In the genomic region with DNA sequence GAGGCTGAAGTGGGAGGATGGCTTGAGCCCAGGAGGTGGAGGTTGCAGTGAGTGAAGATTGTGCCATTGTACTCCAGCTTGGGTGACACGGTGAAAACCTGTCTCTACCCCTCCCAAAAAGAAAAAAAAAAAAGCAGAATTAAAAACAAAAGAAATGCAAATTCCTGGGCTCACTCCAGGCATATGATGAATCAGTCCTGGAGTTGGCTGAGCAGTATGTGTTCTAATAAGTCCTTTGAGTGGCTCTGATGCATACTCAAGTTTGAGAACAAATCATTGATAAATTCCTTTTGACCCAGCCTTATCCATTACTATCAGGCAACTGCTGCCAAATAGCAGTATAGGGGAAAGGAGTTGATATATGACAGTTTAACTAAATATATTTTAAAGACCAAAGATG, we compare ENCODE assay signal across 1 cellular context.
TF ChIP-seq lines count a peak whose summit lies in the region.

No MANE protein-coding gene starts in this region.

TF ChIP-seq in SK-N-SH treated with all-trans-retinoic acid at 6 μM for 48 hours, 23 proteins besides CTCF, POLR2A, EP300 and RAD21 (continued from another document):
- TF ChIP-seq ZC3H10 (CRISPR knock-in tag; IDR thresholded peaks at IDR 0.05), result no peak
- no peak for TF ChIP-seq BACH2 (CRISPR knock-in tag; IDR thresholded peaks at IDR 0.05; ENCODE audit: borderline replicate concordance)
